In genomic region chr1:96872757-96873156, GRCh38 we compare ENCODE assay signal across 1 cellular context.
TF ChIP-seq lines count a peak whose summit lies in the region.

No MANE protein-coding gene starts in this region.

TF ChIP-seq in H1, 55 proteins besides CTCF, POLR2A, EP300 and RAD21 (continued from another document):
- TF ChIP-seq HDAC2 (IDR thresholded peaks at IDR 0.05; ENCODE audit: borderline replicate concordance in 1 of 2, low read depth in 2 of 2, low read length in 2 of 2) (no peak), CHD7 (IDR thresholded peaks at IDR 0.05; ENCODE audit: insufficient replicate concordance, low read length) (no peak), ZNF274 (IDR thresholded peaks at IDR 0.05; ENCODE audit: borderline replicate concordance, extremely low read depth, low read length) (no peak)
